8 cellular contexts compared by ENCODE assay signal in genomic region chrX:70132877-70133302, GRCh38. TPM values are rescaled to one million over a fixed set of nuclear protein-coding genes. Genes with fewer than 3 reads are reported as not detected.
DNase-seq lines count a peak whose midpoint lies in the region; ATAC-seq, FAIRE-seq and TF ChIP-seq lines count a peak whose summit lies in the region.

No MANE protein-coding gene starts in this region.

- peak overlapping the region; percentile 98 for H3K27ac Mint-ChIP-seq in central memory CD8-positive, alpha-beta T cell (ENCODE audit: low read depth)

- no peak for TF ChIP-seq RAD21 in Ishikawa (IDR thresholded peaks at IDR 0.05; ENCODE audit: low read depth)

- ATAC-seq in GM19043 (IDR thresholded peaks at IDR 0.05; ENCODE audit: low read depth, unreplicated experiment): peak; percentile 10
- ATAC-seq in central memory CD8-positive, alpha-beta T cell (replicated peaks; ENCODE audit: extremely low read depth, poor library complexity, severe bottlenecking): no peak
- no peak for ATAC-seq in mucosa of descending colon
- ATAC-seq in omental fat pad (ENCODE audit: low FRiP score): no peak

- TF ChIP-seq EP300 in Ishikawa (IDR thresholded peaks at IDR 0.05; ENCODE audit: borderline replicate concordance): no peak

- peaks cover 5% of the 10 kb centered on the region for H3K4me1 ChIP-seq in mucosa of descending colon (ENCODE audit: low read depth)

- intact Hi-C loops in mucosa of descending colon (cut with DNase I, micrococcal nuclease): no loop called here

- no peak for TF ChIP-seq POLR2A in H54 (IDR thresholded peaks at IDR 0.05; ENCODE audit: low read depth, low read length)

- no peaks in the 10 kb centered on the region for H3K9me3 Mint-ChIP-seq in central memory CD8-positive, alpha-beta T cell

- peak overlapping the region; percentile 94 for H3K4me3 Mint-ChIP-seq in central memory CD8-positive, alpha-beta T cell

- peaks cover 29% of the 10 kb centered on the region for H3K4me1 Mint-ChIP-seq in central memory CD8-positive, alpha-beta T cell

- H3K36me3 Mint-ChIP-seq in central memory CD8-positive, alpha-beta T cell (ENCODE audit: insufficient read depth): peaks cover 22% of the 10 kb centered on the region

- peak overlapping the region; percentile 30 for H3K4me3 ChIP-seq in mucosa of descending colon

- TF ChIP-seq CTCF in mucosa of descending colon (IDR thresholded peaks at IDR 0.05) (no peak), omental fat pad (IDR thresholded peaks at IDR 0.05) (no peak)

- FAIRE-seq in H54 (lab: Jason Lieb, UNC): no peak

- DNase-seq in central memory CD8-positive, alpha-beta T cell (ENCODE audit: low spot score in 2 of 2): no peak
- DNase-seq in mucosa of descending colon: no peak
- no peak for DNase-seq in NCI-H1436 (lab: John Stamatoyannopoulos, UW)
- no peak for DNase-seq in H54 (ENCODE audit: insufficient read length, low spot score)
- DNase-seq in omental fat pad (ENCODE audit: low spot score): no peak
- DNase-seq in D341Med (ENCODE audit: low spot score): no peak

- H3K27me3 Mint-ChIP-seq in central memory CD8-positive, alpha-beta T cell: no peaks in the 10 kb centered on the region

- no peaks in the 10 kb centered on the region for H3K36me3 ChIP-seq in mucosa of descending colon (ENCODE audit: low read depth)

- H3K9me3 ChIP-seq in mucosa of descending colon: no peaks in the 10 kb centered on the region

TF ChIP-seq in Ishikawa, 13 proteins besides CTCF, POLR2A, EP300 and RAD21:
- TF ChIP-seq CREB1 (IDR thresholded peaks at IDR 0.05; ENCODE audit: low read depth) (no peak), TAF1 (IDR thresholded peaks at IDR 0.05; ENCODE audit: low read depth) (0 out of 2 replicates have a peak, but pooled peaks have one; percentile 26), ZBTB7A (IDR thresholded peaks at IDR 0.05; ENCODE audit: low read depth) (no peak), MAX (IDR thresholded peaks at IDR 0.05) (0 out of 2 replicates have a peak, but pooled peaks have one; percentile 27), USF1 (IDR thresholded peaks at IDR 0.05) (no peak), FOXM1 (IDR thresholded peaks at IDR 0.05; ENCODE audit: borderline replicate concordance, low read depth) (no peak), NFIC (IDR thresholded peaks at IDR 0.05) (no peak), REST (IDR thresholded peaks at IDR 0.05; ENCODE audit: low read depth) (no peak), YY1 (IDR thresholded peaks at IDR 0.05; ENCODE audit: low read depth) (no peak), EGR1 (IDR thresholded peaks at IDR 0.05) (no peak), TEAD4 (IDR thresholded peaks at IDR 0.05) (no peak)

RNA-seq across cellular contexts. Expression of gene IGBP1, which starts 0.4 kb away (rescaled TPM):
- total RNA-seq in mucosa of descending colon (10 to 100 TPM; 51.8 to 78.4 (median 69.7) TPM), omental fat pad (10 to 100 TPM; 43.1 to 63.7 (median 54.4) TPM)

RNA-seq across cellular contexts. Expression of gene DGAT2L6, which starts 44.4 kb away (rescaled TPM):
- not detected for total RNA-seq in mucosa of descending colon
- total RNA-seq in omental fat pad: not detected
